ENCODE assay signal across 19 cellular contexts in genomic region chr1:110264430-110264829, GRCh38. TPM values are rescaled to one million over a fixed set of nuclear protein-coding genes. Genes with fewer than 3 reads are reported as not detected.
A peak's percentile ranks its signal among the peaks of the same experiment; 100 is the strongest.
DNase-seq lines count a peak whose midpoint lies in the region; ATAC-seq, FAIRE-seq and TF ChIP-seq lines count a peak whose summit lies in the region.
"Had no signal": no experiment of that assay in that cellular context is flagged by ENCODE, and none has a peak within 500 bp of the region (broad histone marks: within the 10 kb centered on the region; RNA-seq: fewer than 3 reads in every experiment).

No MANE protein-coding gene starts in this region.

- H3K4me1 ChIP-seq in liver (ENCODE audit: control insufficient read depth in 4 of 4, insufficient read depth in 4 of 4, low read length in 3 of 4) (no peaks in the 10 kb centered on the region), HepG2 (ENCODE audit: insufficient read depth, low read length) (no peaks in the 10 kb centered on the region), right lobe of liver (no peaks in the 10 kb centered on the region), skeletal muscle tissue (ENCODE audit: control insufficient read depth in 3 of 3, insufficient read depth in 3 of 3, low read length in 3 of 3) (peaks cover 6 to 21% (median 12%) of the 10 kb centered on the region in 3 donors)

- H3K4me3 Mint-ChIP-seq in endothelial cell (ENCODE audit: unreplicated experiment), result peak overlapping the region; percentile 18
- H3K4me3 Mint-ChIP-seq in progenitor cell of endocrine pancreas (ENCODE audit: low read depth), result no peak overlapping the region
- H3K4me3 Mint-ChIP-seq: B cell; CD4-positive, alpha-beta T cell; HFFc6 had no signal

- H3K36me3 ChIP-seq in liver (ENCODE audit: control insufficient read depth in 4 of 4, insufficient read depth in 3 of 4, low read depth in 1 of 4, low read length in 3 of 4) (no peaks in the 10 kb centered on the region), HepG2 (replicated peaks in 1 of 2; ENCODE audit: control insufficient read depth in 1 of 2, insufficient read depth in 2 of 2, low read length in 2 of 2) (no peaks in the 10 kb centered on the region), right lobe of liver (no peaks in the 10 kb centered on the region), skeletal muscle tissue (ENCODE audit: control insufficient read depth in 3 of 3, insufficient read depth in 3 of 3, low read length in 3 of 3) (no peaks in the 10 kb centered on the region)

- H3K27me3 Mint-ChIP-seq in endothelial cell (ENCODE audit: unreplicated experiment) (peaks cover 4% of the 10 kb centered on the region), progenitor cell of endocrine pancreas (peaks cover 24% of the 10 kb centered on the region)
- H3K27me3 Mint-ChIP-seq: B cell had no signal

- FAIRE-seq in HepG2 (lab: Jason Lieb, UNC), result no peak
- FAIRE-seq: A204.1, G401.6, GM12891 had no signal

- H3K9ac ChIP-seq in liver (ENCODE audit: low read depth in 1 of 2, low read length in 2 of 2), result no peak overlapping the region
- H3K9ac ChIP-seq in HepG2 (ENCODE audit: insufficient read depth, low read depth, low read length), result no peak overlapping the region
- H3K9ac ChIP-seq in skeletal muscle tissue (ENCODE audit: low read depth in 1 of 3, low read length in 3 of 3), result no peak overlapping the region

- POLR2A ChIA-PET in HepG2 (lab: Yijun Ruan, JAX), result no interaction called here

- no TSS peak for BruUV-seq in HepG2 (replicated peaks; lab: Mats Ljungman, UMichigan)

- in situ Hi-C loops in HepG2 (cut with HindIII; ENCODE audit: extremely low pct_ligation_motif_present, low pct_unique_long_range_greater_than_20kb), result no loop called here

- no peaks in the 10 kb centered on the region for H4K20me1 ChIP-seq in HepG2 (ENCODE audit: insufficient read depth, low read length)

- DNase-seq in HepG2 (ENCODE audit: low spot score) (no peak), endothelial cell (ENCODE audit: low spot score) (no peak), right lobe of liver (no peak), progenitor cell of endocrine pancreas (ENCODE audit: low spot score, unreplicated experiment) (no peak)
- DNase-seq: C1 segment of cervical spinal cord; CD4-positive, alpha-beta T cell; DMS153; EL; HCEC 1CT; HFFc6 had no signal

- H3K79me2 ChIP-seq in HepG2 (ENCODE audit: insufficient read depth, low read length), result no peaks in the 10 kb centered on the region

- H3K27me3 ChIP-seq in liver (ENCODE audit: control insufficient read depth in 4 of 4, insufficient read depth in 4 of 4, low read length in 3 of 4) (peaks cover 0 to 3% (median 0%) of the 10 kb centered on the region in 4 donors), HepG2 (ENCODE audit: control insufficient read depth in 1 of 2, insufficient read depth in 2 of 2, low read length in 2 of 2) (peaks cover 0 to 34% of the 10 kb centered on the region in 2 experiments; a peak in 3 of 5 replicates), right lobe of liver (no peaks in the 10 kb centered on the region), skeletal muscle tissue (ENCODE audit: control insufficient read depth in 3 of 3, insufficient read depth in 3 of 3, low read length in 3 of 3) (peaks cover 0 to 5% (median 0%) of the 10 kb centered on the region in 3 donors)

- H3K9me3 ChIP-seq in liver (ENCODE audit: control insufficient read depth in 4 of 4, low read length in 3 of 4) (no peaks in the 10 kb centered on the region), HepG2 (ENCODE audit: low read length) (no peaks in the 10 kb centered on the region), right lobe of liver (no peaks in the 10 kb centered on the region), skeletal muscle tissue (ENCODE audit: control insufficient read depth in 3 of 3, low read length in 3 of 3) (no peaks in the 10 kb centered on the region)

- CTCF ChIA-PET in HepG2 (lab: Yijun Ruan, JAX; ENCODE audit: low intra/inter-chr PET ratio, low total read pairs), result no interaction called here

- H3K27ac Mint-ChIP-seq in endothelial cell (ENCODE audit: unreplicated experiment) (peak overlapping the region; percentile 97), progenitor cell of endocrine pancreas (no peak overlapping the region)
- H3K27ac Mint-ChIP-seq: B cell; CD4-positive, alpha-beta T cell; HFFc6 had no signal

- WGBS in liver, result 43% methylated on average over 4 of the region's 4 CpGs
- 10% methylated on average over 4 of the region's 4 CpGs for WGBS in HepG2 (ENCODE audit: low lambda C conversion rate)
- WGBS in right lobe of liver (ENCODE audit: insufficient coverage, low coverage, low lambda C conversion rate, missing lambda C conversion rate), result 7% methylated on average over 4 of the region's 4 CpGs

- H3K27ac ChIP-seq in liver (ENCODE audit: low read depth in 1 of 2, low read length in 2 of 2) (no peak overlapping the region), HepG2 (ENCODE audit: extremely low read length, insufficient read depth, low read length) (no peak overlapping the region), right lobe of liver (no peak overlapping the region), skeletal muscle tissue (ENCODE audit: low read depth, low read length) (peak overlapping the region; percentile 51)
- H3K27ac ChIP-seq: HL-60 had no signal

- no peak for ATAC-seq in HepG2
- peak; percentile 58 to 76 (median 68) for ATAC-seq in right lobe of liver
- ATAC-seq in GM19452 (IDR thresholded peaks at IDR 0.05; ENCODE audit: unreplicated experiment), result no peak
- ATAC-seq in HG03342 (IDR thresholded peaks at IDR 0.05; ENCODE audit: unreplicated experiment), result no peak

- TF ChIP-seq POLR2A in HepG2 (IDR thresholded peaks at IDR 0.05; ENCODE audit: insufficient read depth in 1 of 2, low read depth in 2 of 2, low read length in 2 of 2), result no peak
- no peak for TF ChIP-seq POLR2A in right lobe of liver (IDR thresholded peaks at IDR 0.05)

- no peak for TF ChIP-seq EP300 in HepG2 (IDR thresholded peaks at IDR 0.05; ENCODE audit: low read depth in 2 of 2, low read length in 2 of 2)
- TF ChIP-seq EP300 in HepG2 (CRISPR knock-in tag; IDR thresholded peaks at IDR 0.05; ENCODE audit: borderline replicate concordance), result no peak

- TF ChIP-seq RAD21 in liver (IDR thresholded peaks at IDR 0.05) (no peak), HepG2 (CRISPR knock-in tag; IDR thresholded peaks at IDR 0.05) (no peak)

- no peak overlapping the region for H3K4me2 ChIP-seq in HepG2 (ENCODE audit: low read depth, low read length)

- H3K4me3 ChIP-seq in liver (ENCODE audit: low read depth in 1 of 3, low read length in 3 of 3) (no peak overlapping the region), HepG2 (replicated peaks in 1 of 3; ENCODE audit: insufficient read depth in 1 of 3, low read depth in 2 of 3, low read length in 3 of 3) (no peak overlapping the region), right lobe of liver (no peak overlapping the region), skeletal muscle tissue (ENCODE audit: low read length in 3 of 3) (no peak overlapping the region)

- no peak overlapping the region for H2AFZ ChIP-seq in HepG2 (ENCODE audit: low read length)

- intact Hi-C loops in HepG2 (cut with micrococcal nuclease; ENCODE audit: unreplicated experiment) (no loop called here), right lobe of liver (cut with DNase I) (no loop called here)

- H3K9me3 Mint-ChIP-seq in endothelial cell (ENCODE audit: unreplicated experiment), result no peaks in the 10 kb centered on the region
- no peaks in the 10 kb centered on the region for H3K9me3 Mint-ChIP-seq in progenitor cell of endocrine pancreas (ENCODE audit: low read depth)
- H3K9me3 Mint-ChIP-seq: CD4-positive, alpha-beta T cell; HFFc6 had no signal

- H3K36me3 Mint-ChIP-seq in endothelial cell (ENCODE audit: low read depth, unreplicated experiment) (no peaks in the 10 kb centered on the region), progenitor cell of endocrine pancreas (ENCODE audit: insufficient read depth) (no peaks in the 10 kb centered on the region)

- H3K4me1 Mint-ChIP-seq in endothelial cell (ENCODE audit: unreplicated experiment) (peaks cover 67% of the 10 kb centered on the region), progenitor cell of endocrine pancreas (ENCODE audit: low read depth) (peaks cover 19% of the 10 kb centered on the region)

- TF ChIP-seq CTCF in liver (IDR thresholded peaks at IDR 0.05; ENCODE audit: low read depth, low read length, missing input control) (no peak), HepG2 (CRISPR knock-in tag; IDR thresholded peaks at IDR 0.05) (no peak), endothelial cell (IDR thresholded peaks at IDR 0.05; ENCODE audit: unreplicated experiment) (no peak), right lobe of liver (IDR thresholded peaks at IDR 0.05) (no peak), progenitor cell of endocrine pancreas (IDR thresholded peaks at IDR 0.05; ENCODE audit: unreplicated experiment) (no peak)

TF ChIP-seq in liver, 16 proteins besides CTCF, POLR2A, EP300 and RAD21 (continues in another document):
- peak; percentile 90 for TF ChIP-seq NR2F2 (IDR thresholded peaks at IDR 0.05)

RNA-seq across cellular contexts. Expression of gene KCNC4, which starts 54.3 kb away (rescaled TPM):
- total RNA-seq in liver, result 1 to 10 TPM; 1.0 to 2.5 TPM
- polyA plus RNA-seq in liver, result 1 to 10 TPM in 1 of 2 donors, under 1 TPM in 1; 0.46 to 1.9 TPM
- total RNA-seq in HepG2 (2016; rRNA removed; fragmentation: Illumina TruSeq; extraction: Trizol), result 0.20 and 0.24 TPM in 2 replicates
- total RNA-seq in HepG2 (2016; cell fraction: cytosol; rRNA removed; fragmentation: Illumina TruSeq; extraction: Trizol; ENCODE audit: low read depth), result not detected in 2 replicates
- 0.16 and 0.17 TPM in 2 replicates for total RNA-seq in HepG2 (2016; cell fraction: insoluble cytoplasmic fraction; rRNA removed; fragmentation: Illumina TruSeq; extraction: Trizol)
- 0.12 and 0.14 TPM in 2 replicates for total RNA-seq in HepG2 (2016; cell fraction: membrane; rRNA removed; fragmentation: Illumina TruSeq; extraction: Trizol)
- 0.12 and 0.16 TPM in 2 replicates for total RNA-seq in HepG2 (2016; cell fraction: nucleus; rRNA removed; fragmentation: Illumina TruSeq; extraction: Trizol)
- polyA plus RNA-seq in HepG2 (2011; rRNA removed), result 0.66 and 1.0 TPM in 2 replicates
- 0.55 and 0.56 TPM in 2 replicates for polyA plus RNA-seq in HepG2 (2011; cell fraction: cytosol; rRNA removed)
- 3.7 and 4.6 TPM in 2 replicates for polyA plus RNA-seq in HepG2 (2011; cell fraction: nucleus; rRNA removed)
- 1.3 TPM in 2 replicates for polyA plus RNA-seq in HepG2 (2012)
- 0.08 TPM in 2 replicates for polyA plus RNA-seq in HepG2 (2016; cell fraction: cytosol; fragmentation: Illumina TruSeq; extraction: Trizol; ENCODE audit: low read depth)
- polyA plus RNA-seq in HepG2 (2016; cell fraction: insoluble cytoplasmic fraction; fragmentation: Illumina TruSeq; extraction: Trizol; ENCODE audit: low read depth), result 0.13 and 0.24 TPM in 2 replicates
- polyA plus RNA-seq in HepG2 (2016; cell fraction: membrane; fragmentation: Illumina TruSeq; extraction: Trizol; ENCODE audit: low read depth), result 0.26 and 0.33 TPM in 2 replicates
- polyA plus RNA-seq in HepG2 (2016; cell fraction: nucleus; fragmentation: Illumina TruSeq; extraction: Trizol; ENCODE audit: insufficient read depth, low read depth), result 0.29 and 0.31 TPM in 2 replicates
- 2.0 and 16.9 TPM in 2 replicates for polyA minus RNA-seq in HepG2 (2011; rRNA and poly(A)+ RNA removed; ENCODE audit: low replicate concordance)
- 0.26 and 0.59 TPM in 2 replicates for polyA minus RNA-seq in HepG2 (2011; cell fraction: cytosol; rRNA and poly(A)+ RNA removed)
- polyA minus RNA-seq in HepG2 (2011; cell fraction: nucleus; rRNA and poly(A)+ RNA removed), result 1.4 and 2.2 TPM in 2 replicates
- total RNA-seq in endothelial cell (ENCODE audit: unreplicated experiment), result 37.4 TPM
- 1 to 10 TPM in 4 of 6 experiments, under 1 TPM in 2; 0.37 to 4.4 (median 1.7) TPM for total RNA-seq in right lobe of liver
- total RNA-seq in skeletal muscle tissue, result 1.6 TPM
- total RNA-seq in progenitor cell of endocrine pancreas, result 1.1 and 1.5 TPM in 2 replicates

Comparison
In these comparisons a context has a peak if more than half of its experiments do, and no peak if none do; other contexts are left out.
1. ATAC-seq: peak in right lobe of liver (4 of 4); none in HepG2 (single experiment), GM19452 (single experiment) and HG03342 (single experiment).